In genomic region chr13:103188688-103189326, GRCh38 we compare ENCODE assay signal across 8 cellular contexts.
DNase-seq lines count a peak whose midpoint lies in the region; ATAC-seq, FAIRE-seq and TF ChIP-seq lines count a peak whose summit lies in the region.

No MANE protein-coding gene starts in this region.

- H3K9ac ChIP-seq in neuronal stem cell (ENCODE audit: low read depth, low read length, poor library complexity), result no peak overlapping the region

- H3K79me1 ChIP-seq in neuronal stem cell (ENCODE audit: low read depth, low read length), result no peaks in the 10 kb centered on the region

- no peak overlapping the region for H3K27ac ChIP-seq in neuronal stem cell (replicated peaks; ENCODE audit: low read length)

- no peak overlapping the region for H2AK5ac ChIP-seq in neuronal stem cell (ENCODE audit: low read depth, low read length)

- H2BK5ac ChIP-seq in neuronal stem cell (ENCODE audit: low read length), result no peak overlapping the region

- H3K4me2 ChIP-seq in neuronal stem cell (ENCODE audit: insufficient read depth, low read length, poor library complexity, severe bottlenecking), result no peak overlapping the region

- FAIRE-seq in RCC 7860 (lab: Jason Lieb, UNC), result peak; percentile 30

- H3K4me1 ChIP-seq in neuronal stem cell (ENCODE audit: control insufficient read depth in 2 of 2, insufficient read depth in 1 of 2, low read depth in 1 of 2, low read length in 2 of 2), result peaks cover 2 to 4% of the 10 kb centered on the region in 2 donors

- no peak overlapping the region for H3K4ac ChIP-seq in neuronal stem cell (ENCODE audit: low read length)

- H2AFZ ChIP-seq in neuronal stem cell (ENCODE audit: low read length), result no peak overlapping the region

- no peak overlapping the region for H3K4me3 ChIP-seq in neuronal stem cell (ENCODE audit: low read length in 2 of 2)

- H3K9me3 ChIP-seq in neuronal stem cell (replicated peaks in 1 of 2; ENCODE audit: control insufficient read depth in 2 of 2, insufficient read depth in 1 of 2, low read depth in 1 of 2, low read length in 2 of 2), result no peaks in the 10 kb centered on the region

- ATAC-seq in HG03159 (IDR thresholded peaks at IDR 0.05; ENCODE audit: unreplicated experiment), result peak; percentile 42
- ATAC-seq in HG03045 (IDR thresholded peaks at IDR 0.05; ENCODE audit: unreplicated experiment), result no peak

- no peak overlapping the region for H2BK120ac ChIP-seq in neuronal stem cell (ENCODE audit: low read depth, low read length)

- no peak overlapping the region for H3K14ac ChIP-seq in neuronal stem cell (ENCODE audit: low read length)

- in situ Hi-C loops in GM13977 (cut with MboI; ENCODE audit: low pct_unique_long_range_greater_than_20kb, low sequenced_read_pairs, unreplicated experiment), result no loop called here

- no peak overlapping the region for H3K23ac ChIP-seq in neuronal stem cell (ENCODE audit: low read depth, low read length, poor library complexity)

- no CpG with 5 or more reads among the region's 3 CpGs for WGBS in neuronal stem cell (ENCODE audit: extremely low coverage in 2 of 2, insufficient read length in 2 of 2, insufficient replicate concordance in 1 of 2), 2 donors

- peak; percentile 47 for TF ChIP-seq CTCF in GM13977 (IDR thresholded peaks at IDR 0.05; ENCODE audit: extremely low read depth, insufficient read depth, missing control alignments)

- H3K18ac ChIP-seq in neuronal stem cell (ENCODE audit: low read length), result no peak overlapping the region

- H3K27me3 ChIP-seq in neuronal stem cell (ENCODE audit: control insufficient read depth in 3 of 3, insufficient read depth in 3 of 3, low read depth in 1 of 3, low read length in 3 of 3), result no peaks in the 10 kb centered on the region

- H2BK15ac ChIP-seq in neuronal stem cell (ENCODE audit: low read length), result no peak overlapping the region

- no peak overlapping the region for H4K91ac ChIP-seq in neuronal stem cell (ENCODE audit: low read depth, low read length, poor library complexity)

- H4K8ac ChIP-seq in neuronal stem cell (ENCODE audit: low read depth, low read length), result no peak overlapping the region

- no peak for DNase-seq in GM13977 (ENCODE audit: low spot score)
- DNase-seq in RCC 7860 (ENCODE audit: low spot score), result peak; percentile 14
- peak; percentile 35 for DNase-seq in globus pallidus (ENCODE audit: low spot score)
- DNase-seq in neuronal stem cell (ENCODE audit: low spot score), result no peak
- DNase-seq in GF-D8 (lab: John Stamatoyannopoulos, UW), result no peak
- DNase-seq in D341Med (ENCODE audit: low spot score), result no peak

- H3K36me3 ChIP-seq in neuronal stem cell (replicated peaks in 1 of 2; ENCODE audit: control insufficient read depth in 2 of 2, insufficient read depth in 2 of 2, low read length in 2 of 2), result no peaks in the 10 kb centered on the region

- no peak overlapping the region for H2BK12ac ChIP-seq in neuronal stem cell (ENCODE audit: low read length)

Comparison
In these comparisons a context has a peak if more than half of its experiments do, and no peak if none do; other contexts are left out.
1. DNase-seq: peak in RCC 7860 (single experiment) and globus pallidus (single experiment); none in GM13977 (single experiment), neuronal stem cell (single experiment), GF-D8 (single experiment) and D341Med (single experiment).